18 cellular contexts compared by ENCODE assay signal in the genomic region with DNA sequence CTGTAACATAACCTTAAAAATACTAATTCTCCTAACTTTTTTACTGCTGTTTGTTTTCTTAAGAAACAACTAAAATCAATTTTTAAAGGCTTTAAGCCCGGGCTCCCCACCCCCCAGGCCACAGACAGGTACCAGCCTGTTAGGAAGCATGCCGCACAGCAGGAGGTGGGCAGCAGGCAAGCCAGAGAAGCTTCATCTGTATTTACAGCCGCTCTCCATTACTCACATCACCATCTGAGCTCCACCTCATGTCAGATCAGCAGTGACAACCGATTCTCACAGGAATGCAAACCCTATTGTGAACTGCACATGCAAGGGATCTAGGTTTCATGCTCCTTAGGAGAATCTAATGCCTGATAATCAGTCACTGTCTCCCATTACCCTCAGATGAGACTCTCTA.
DNase-seq lines count a peak whose midpoint lies in the region; ATAC-seq and TF ChIP-seq lines count a peak whose summit lies in the region.
"Had no signal": no experiment of that assay in that cellular context is flagged by ENCODE, and none has a peak within 500 bp of the region (broad histone marks: within the 10 kb centered on the region; RNA-seq: fewer than 3 reads in every experiment).

No MANE protein-coding gene starts in this region.

- no peak overlapping the region for H2AFZ ChIP-seq in H9 (ENCODE audit: low read length)

- H3K4me2 ChIP-seq in H9 (ENCODE audit: insufficient read depth, insufficient read length, low read length): no peak overlapping the region

- no peak overlapping the region for H3K23ac ChIP-seq in H9 (ENCODE audit: insufficient read length, low read depth, low read length)

- no CpG with 5 or more reads among the region's 4 CpGs for WGBS in H9 (ENCODE audit: extremely low coverage, insufficient read length, low lambda C conversion rate)

- TF ChIP-seq POLR2A in gastrocnemius medialis (IDR thresholded peaks at IDR 0.05): no peak

- no peak overlapping the region for H2BK20ac ChIP-seq in H9 (ENCODE audit: low read depth, low read length, poor library complexity, severe bottlenecking)

- no peaks in the 10 kb centered on the region for H3K79me2 ChIP-seq in H9 (ENCODE audit: insufficient read depth, low read length)

- no peak overlapping the region for H4K8ac ChIP-seq in H9 (replicated peaks; ENCODE audit: insufficient read length, low read depth, low read length)

- no peak overlapping the region for H4K5ac ChIP-seq in H9 (ENCODE audit: insufficient read length, low read depth, low read length)

- H3K4ac ChIP-seq in H9 (ENCODE audit: low read depth, low read length): no peak overlapping the region

- no peak overlapping the region for H2BK5ac ChIP-seq in H9 (ENCODE audit: insufficient read length, low read length)

- H3K79me1 ChIP-seq in H9 (ENCODE audit: insufficient read depth, low read depth, low read length, poor library complexity, severe bottlenecking): no peaks in the 10 kb centered on the region

- peaks cover 14 to 27% of the 10 kb centered on the region in 2 experiments for H3K4me1 Mint-ChIP-seq in H9
- H3K4me1 Mint-ChIP-seq: naive B cell had no signal

- no peak overlapping the region for H3K14ac ChIP-seq in H9 (ENCODE audit: insufficient read depth, low read length)

- H3T11ph ChIP-seq in H9 (ENCODE audit: low read length): no peak overlapping the region

- H3K4me3 Mint-ChIP-seq in H9: peak overlapping the region in 1 of 2 experiments; percentile 25; a peak in 1 of 5 replicates
- H3K4me3 Mint-ChIP-seq: activated naive CD8-positive, alpha-beta T cell; CD8-positive, alpha-beta T cell; naive B cell had no signal

- no peaks in the 10 kb centered on the region for H3K27me3 Mint-ChIP-seq in H9 (ENCODE audit: low read depth)
- H3K27me3 Mint-ChIP-seq: naive B cell had no signal

- H2BK120ac ChIP-seq in H9 (ENCODE audit: low read depth, low read length, poor library complexity, severe bottlenecking): no peak overlapping the region

- no peak for TF ChIP-seq CTCF in H9 (conservative IDR thresholded peaks at IDR 0.05)
- no peak for TF ChIP-seq CTCF in gastrocnemius medialis (IDR thresholded peaks at IDR 0.05 in 4 of 5, conservative IDR thresholded peaks at IDR 0.05 in 1 of 5)

- no peak overlapping the region for H4K91ac ChIP-seq in H9 (ENCODE audit: insufficient read length, low read depth, low read length)

- H2AK5ac ChIP-seq in H9 (ENCODE audit: insufficient read length, low read length): no peak overlapping the region

- intact Hi-C loops in gastrocnemius medialis (cut with DNase I; ENCODE audit: low total_unique reads): no loop called here

- no peaks in the 10 kb centered on the region for H4K20me1 ChIP-seq in H9 (ENCODE audit: control insufficient read depth, insufficient read depth, insufficient read length)

- no peaks in the 10 kb centered on the region for H3K9me3 ChIP-seq in H9 (ENCODE audit: control insufficient read depth, low read depth, low read length)
- no peaks in the 10 kb centered on the region for H3K9me3 ChIP-seq in gastrocnemius medialis
- H3K9me3 ChIP-seq: pancreas, right lobe of liver, thyroid gland had no signal

- H3K23me2 ChIP-seq in H9 (ENCODE audit: insufficient read length, low read depth, low read length, poor library complexity, severe bottlenecking): no peaks in the 10 kb centered on the region

- H3K18ac ChIP-seq in H9 (ENCODE audit: insufficient read length, low read depth, low read length): no peak overlapping the region

- in situ Hi-C loops in gastrocnemius medialis (cut with MboI; ENCODE audit: low sequenced_read_pairs in 4 of 4): no loop called here

- DNase-seq in COR-L47 (lab: John Stamatoyannopoulos, UW) (peak; percentile 18), H9 (peak; percentile 50), NCI-H524 (lab: John Stamatoyannopoulos, UW) (peak; percentile 42 to 84), iPS DF 4.7 (ENCODE audit: extremely low read depth, low spot score) (peak; percentile 25), NCI-H526 treated with DMSO at 0.1 percent for 48 hours (lab: John Stamatoyannopoulos, UW) (no peak), UCSD-AML1 (lab: John Stamatoyannopoulos, UW; ENCODE audit: unreplicated experiment) (no peak), gastrocnemius medialis (no peak)
- DNase-seq: activated CD4-positive, CD25-positive, alpha-beta regulatory T cell; CD8-positive, alpha-beta T cell; GOT3; naive B cell; NCI-H1105 treated with DMSO at 0.1 percent for 48 hours; pancreas; right lobe of liver; stimulated activated naive CD4-positive, alpha-beta T cell; T-helper 2 cell; thyroid gland had no signal

- H2BK12ac ChIP-seq in H9 (ENCODE audit: insufficient read length, low read depth, low read length): no peak overlapping the region

- H3K9me3 Mint-ChIP-seq in H9: no peaks in the 10 kb centered on the region

- ATAC-seq in gastrocnemius medialis: no peak
- ATAC-seq: CD8-positive, alpha-beta T cell; pancreas; right lobe of liver had no signal

- no peaks in the 10 kb centered on the region for H3K36me3 Mint-ChIP-seq in H9 (ENCODE audit: insufficient read depth in 1 of 3, low read depth in 3 of 3)
- H3K36me3 Mint-ChIP-seq: activated naive CD8-positive, alpha-beta T cell; CD8-positive, alpha-beta T cell; naive B cell had no signal

- H3K27ac ChIP-seq in H9 (ENCODE audit: insufficient read length, low read depth, low read length) (no peak overlapping the region), gastrocnemius medialis (no peak overlapping the region)
- H3K27ac ChIP-seq: pancreas, right lobe of liver, thyroid gland had no signal

- H3K4me3 ChIP-seq in gastrocnemius medialis: no peak overlapping the region
- H3K4me3 ChIP-seq: pancreas, right lobe of liver, thyroid gland had no signal

- no peak overlapping the region for H3K56ac ChIP-seq in H9 (ENCODE audit: insufficient read length, low read depth, low read length)

- H3K27me3 ChIP-seq in H9 (ENCODE audit: insufficient read depth, low read length) (no peaks in the 10 kb centered on the region), gastrocnemius medialis (no peaks in the 10 kb centered on the region)
- H3K27me3 ChIP-seq: pancreas, right lobe of liver, thyroid gland had no signal

- no peak overlapping the region for H3K9ac ChIP-seq in H9 (ENCODE audit: extremely low read depth, insufficient read length, low read length)

- H3K4me1 ChIP-seq in H9 (ENCODE audit: insufficient read depth, low read length): no peaks in the 10 kb centered on the region; the same call in 1 of the 2 replicates
- no peaks in the 10 kb centered on the region for H3K4me1 ChIP-seq in gastrocnemius medialis
- H3K4me1 ChIP-seq: pancreas, right lobe of liver, thyroid gland had no signal

- no peak overlapping the region for H2BK15ac ChIP-seq in H9 (ENCODE audit: low read depth, low read length)

- no peaks in the 10 kb centered on the region for H3K36me3 ChIP-seq in gastrocnemius medialis
- H3K36me3 ChIP-seq: pancreas, right lobe of liver, thyroid gland had no signal

- H3K27ac Mint-ChIP-seq in H9: no peak overlapping the region
- H3K27ac Mint-ChIP-seq: activated naive CD8-positive, alpha-beta T cell; CD8-positive, alpha-beta T cell; naive B cell had no signal

Comparison
In these comparisons a context has a peak if more than half of its experiments do, and no peak if none do; other contexts are left out.
1. DNase-seq: peak in COR-L47 (single experiment), H9 (single experiment), NCI-H524 (2 of 2) and iPS DF 4.7 (single experiment); none in NCI-H526 treated with DMSO at 0.1 percent for 48 hours (single experiment), UCSD-AML1 (single experiment) and gastrocnemius medialis (0 of 2).